Comparison of ENCODE assay signal across 35 cellular contexts in the genomic region with DNA sequence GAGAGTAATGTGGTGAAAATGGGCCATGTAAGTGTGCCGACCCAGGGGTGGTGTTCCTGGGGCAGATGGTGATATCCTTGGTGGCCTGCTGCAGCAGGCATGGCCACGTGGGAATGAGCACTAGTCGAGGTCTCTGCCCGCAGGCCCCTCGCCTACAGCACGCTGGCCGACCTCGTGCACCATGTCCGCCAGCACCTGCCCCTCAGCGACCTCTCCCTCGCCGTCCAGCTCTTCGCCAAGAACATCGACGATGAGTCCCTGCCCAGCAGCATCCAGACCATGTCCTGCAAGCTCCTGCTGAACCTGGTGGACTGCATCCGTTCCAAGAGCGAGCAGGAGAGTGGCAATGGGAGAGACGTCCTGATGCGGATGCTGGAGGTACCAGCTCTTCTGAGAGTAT. TPM values are rescaled to one million over a fixed set of nuclear protein-coding genes. Genes with fewer than 3 reads are reported as not detected.
"Had no signal": no experiment of that assay in that cellular context is flagged by ENCODE, and none has a peak within 500 bp of the region (broad histone marks: within the 10 kb centered on the region; RNA-seq: fewer than 3 reads in every experiment).

No MANE protein-coding gene starts in this region.

- ATAC-seq: activated CD8-positive, alpha-beta T cell treated with anti-CD3 and anti-CD28 coated beads for 36 hours; activated naive CD4-positive, alpha-beta T cell treated with anti-CD3 and anti-CD28 coated beads, Interleukin-2, amount 50 U/mL, for 72 hours; activated T-cell treated with anti-CD3 and anti-CD28 coated beads, Interleukin-2, amount 50 U/mL, for 4 hours; activated T-cell treated with anti-CD3 and anti-CD28 coated beads, Interleukin-2, amount 50 U/mL, for 72 hours; activated T-helper 17 cell treated with anti-CD3 and anti-CD28 coated beads, Interleukin-2, amount 50 U/mL, for 72 hours; body of pancreas; T-cell had no signal

- H3K4me3 ChIP-seq: adrenal gland, body of pancreas, breast epithelium had no signal

- H3K27ac ChIP-seq: adrenal gland, body of pancreas, brain microvascular endothelial cell, breast epithelium had no signal

- H3K27me3 ChIP-seq: adrenal gland, body of pancreas, brain microvascular endothelial cell, breast epithelium had no signal

- FAIRE-seq: astrocyte, TTC549 had no signal

- H3K9me3 ChIP-seq: adrenal gland, body of pancreas, breast epithelium had no signal

- H3K4me1 ChIP-seq: adrenal gland, body of pancreas, breast epithelium had no signal

- H3K27ac Mint-ChIP-seq: activated B cell treated with CpG ODN at 0.5 μM for 24 hours; activated CD4-positive, alpha-beta memory T cell treated with anti-CD3 and anti-CD28 coated beads for 36 hours; activated CD4-positive, alpha-beta T cell treated with anti-CD3 and anti-CD28 coated beads, Interleukin-2, amount 10 ng/mL, durations not matched to agents 24 days and 14 days; activated CD8-positive, alpha-beta T cell treated with anti-CD3 and anti-CD28 coated beads for 36 hours; activated naive CD4-positive, alpha-beta T cell treated with anti-CD3 and anti-CD28 coated beads, Interleukin-2, amount 10 ng/mL, durations not matched to agents 7 days and 5 days; activated naive CD8-positive, alpha-beta T cell treated with anti-CD3 and anti-CD28 coated beads for 36 hours; activated T-cell treated with anti-CD3 and anti-CD28 coated beads, Interleukin-2, amount 50 U/mL, for 72 hours; activated T-helper 1 cell treated with anti-CD3 and anti-CD28 coated beads, Interleukin-12 subunit alpha, Interleukin-12 subunit beta, Interleukin-2, Interleukin-4 antibody, amounts not matched to agents 30 ng/mL and 10 ng/mL and 1 ng/mL, durations not matched to agents 14 hours and 24 hours and 36 hours; activated T-helper 17 cell treated with anti-CD3 and anti-CD28 coated beads, Interleukin-2, amount 50 U/mL, for 72 hours; T-cell; T-helper 2 cell treated with Interferon-gamma antibody and Interleukin-4, amounts not matched to agents 5 μg/mL and 100 μg/mL, for 36 hours had no signal

- H3K4me1 Mint-ChIP-seq: activated B cell treated with CpG ODN at 0.5 μM for 24 hours; activated CD4-positive, alpha-beta T cell treated with anti-CD3 and anti-CD28 coated beads, Interleukin-2, amount 10 ng/mL, durations not matched to agents 24 days and 14 days; activated naive CD4-positive, alpha-beta T cell treated with anti-CD3 and anti-CD28 coated beads, Interleukin-2, amount 10 ng/mL, durations not matched to agents 7 days and 5 days; activated naive CD8-positive, alpha-beta T cell treated with anti-CD3 and anti-CD28 coated beads for 36 hours; activated T-helper 17 cell treated with anti-CD3 and anti-CD28 coated beads, Interleukin-2, amount 50 U/mL, for 72 hours; T-cell had no signal

- H3K27me3 Mint-ChIP-seq: activated B cell treated with CpG ODN at 0.5 μM for 24 hours; activated CD4-positive, alpha-beta memory T cell treated with anti-CD3 and anti-CD28 coated beads for 36 hours; activated CD4-positive, alpha-beta T cell treated with anti-CD3 and anti-CD28 coated beads, Interleukin-2, amount 10 ng/mL, durations not matched to agents 24 days and 14 days; activated CD8-positive, alpha-beta T cell treated with anti-CD3 and anti-CD28 coated beads for 36 hours; activated naive CD4-positive, alpha-beta T cell treated with anti-CD3 and anti-CD28 coated beads, Interleukin-2, amount 10 ng/mL, durations not matched to agents 7 days and 5 days; activated naive CD8-positive, alpha-beta T cell treated with anti-CD3 and anti-CD28 coated beads for 36 hours; activated T-helper 17 cell treated with anti-CD3 and anti-CD28 coated beads, Interleukin-2, amount 50 U/mL, for 72 hours; T-cell had no signal

- H3K4me3 Mint-ChIP-seq: activated B cell treated with CpG ODN at 0.5 μM for 24 hours; activated CD4-positive, alpha-beta memory T cell treated with anti-CD3 and anti-CD28 coated beads for 36 hours; activated CD4-positive, alpha-beta T cell treated with anti-CD3 and anti-CD28 coated beads, Interleukin-2, amount 10 ng/mL, durations not matched to agents 24 days and 14 days; activated CD8-positive, alpha-beta T cell treated with anti-CD3 and anti-CD28 coated beads for 36 hours; activated naive CD4-positive, alpha-beta T cell treated with anti-CD3 and anti-CD28 coated beads, Interleukin-2, amount 10 ng/mL, durations not matched to agents 7 days and 5 days; activated naive CD8-positive, alpha-beta T cell treated with anti-CD3 and anti-CD28 coated beads for 36 hours; activated T-cell treated with anti-CD3 and anti-CD28 coated beads, Interleukin-2, amount 50 U/mL, for 4 hours; activated T-cell treated with anti-CD3 and anti-CD28 coated beads, Interleukin-2, amount 50 U/mL, for 72 hours; activated T-helper 1 cell treated with anti-CD3 and anti-CD28 coated beads, Interleukin-12 subunit alpha, Interleukin-12 subunit beta, Interleukin-2, Interleukin-4 antibody, amounts not matched to agents 30 ng/mL and 10 ng/mL and 1 ng/mL, durations not matched to agents 14 hours and 24 hours and 36 hours; activated T-helper 17 cell treated with anti-CD3 and anti-CD28 coated beads, Interleukin-2, amount 50 U/mL, for 72 hours; T-cell; T-helper 2 cell treated with Interferon-gamma antibody and Interleukin-4, amounts not matched to agents 5 μg/mL and 100 μg/mL, for 36 hours had no signal

- DNase-seq: activated B cell treated with CpG ODN at 0.5 μM for 24 hours; activated CD4-positive, alpha-beta memory T cell treated with anti-CD3 and anti-CD28 coated beads for 36 hours; activated CD4-positive, alpha-beta T cell treated with anti-CD3 and anti-CD28 coated beads for 4 hours; activated CD4-positive, alpha-beta T cell treated with anti-CD3 and anti-CD28 coated beads, Interleukin-2, amount 10 ng/mL, durations not matched to agents 24 days and 14 days; activated CD4-positive, alpha-beta T cell treated with anti-CD3 and anti-CD28 coated beads, Interleukin-2, amount 50 U/mL, for 1 hour; activated CD4-positive, alpha-beta T cell treated with anti-CD3 and anti-CD28 coated beads, Interleukin-2, amount 50 U/mL, for 4 hours; activated CD4-positive, CD25-positive, alpha-beta regulatory T cell treated with anti-CD3 and anti-CD28 coated beads, Interleukin-2, amount 50 U/mL, for 72 hours; activated CD8-positive, alpha-beta T cell treated with anti-CD3 and anti-CD28 coated beads for 36 hours; activated effector memory CD4-positive, alpha-beta T cell treated with anti-CD3 and anti-CD28 coated beads, Interleukin-2, amount 50 U/mL, for 16 hours; activated gamma-delta T cell treated with Interleukin-2 at 50 U/mL for 16 hours; activated naive CD4-positive, alpha-beta T cell treated with anti-CD3 and anti-CD28 coated beads, Interleukin-2, amount 10 ng/mL, durations not matched to agents 7 days and 5 days; activated naive CD4-positive, alpha-beta T cell treated with Interleukin-2 at 50 U/mL for 16 hours; activated naive CD8-positive, alpha-beta T cell treated with anti-CD3 and anti-CD28 coated beads for 36 hours; activated T-cell treated with anti-CD3 and anti-CD28 coated beads for 4 hours; activated T-cell treated with anti-CD3 and anti-CD28 coated beads, Interleukin-2, amount 50 U/mL, for 1 hour; activated T-cell treated with anti-CD3 and anti-CD28 coated beads, Interleukin-2, amount 50 U/mL, for 4 hours; activated T-cell treated with anti-CD3 and anti-CD28 coated beads, Interleukin-2, amount 50 U/mL, for 72 hours; amniotic stem cell; aorta; body of pancreas; brain microvascular endothelial cell; central memory CD4-positive, alpha-beta T cell; T-cell; T-helper 2 cell; T-helper 9 cell had no signal

- H3K9me3 Mint-ChIP-seq: activated B cell treated with CpG ODN at 0.5 μM for 24 hours; activated CD4-positive, alpha-beta memory T cell treated with anti-CD3 and anti-CD28 coated beads for 36 hours; activated CD4-positive, alpha-beta T cell treated with anti-CD3 and anti-CD28 coated beads, Interleukin-2, amount 10 ng/mL, durations not matched to agents 24 days and 14 days; activated CD8-positive, alpha-beta T cell treated with anti-CD3 and anti-CD28 coated beads for 36 hours; activated naive CD4-positive, alpha-beta T cell treated with anti-CD3 and anti-CD28 coated beads, Interleukin-2, amount 10 ng/mL, durations not matched to agents 7 days and 5 days; activated naive CD4-positive, alpha-beta T cell treated with anti-CD3 and anti-CD28 coated beads, Interleukin-2, amount 50 U/mL, for 72 hours; activated naive CD8-positive, alpha-beta T cell treated with anti-CD3 and anti-CD28 coated beads for 36 hours; activated T-cell treated with anti-CD3 and anti-CD28 coated beads, Interleukin-2, amount 50 U/mL, for 4 hours; activated T-cell treated with anti-CD3 and anti-CD28 coated beads, Interleukin-2, amount 50 U/mL, for 72 hours; activated T-helper 1 cell treated with anti-CD3 and anti-CD28 coated beads, Interleukin-12 subunit alpha, Interleukin-12 subunit beta, Interleukin-2, Interleukin-4 antibody, amounts not matched to agents 30 ng/mL and 10 ng/mL and 1 ng/mL, durations not matched to agents 14 hours and 24 hours and 36 hours; activated T-helper 17 cell treated with anti-CD3 and anti-CD28 coated beads, Interleukin-2, amount 50 U/mL, for 72 hours; T-cell; T-helper 2 cell treated with Interferon-gamma antibody and Interleukin-4, amounts not matched to agents 5 μg/mL and 100 μg/mL, for 36 hours had no signal

RNA-seq across cellular contexts. Expression of a gene that starts 38.8 kb away (rescaled TPM):
- total RNA-seq: activated CD4-positive, alpha-beta memory T cell treated with anti-CD3 and anti-CD28 coated beads for 36 hours; activated CD4-positive, alpha-beta T cell treated with anti-CD3 and anti-CD28 coated beads, Interleukin-2, amount 10 ng/mL, durations not matched to agents 24 days and 14 days; activated CD8-positive, alpha-beta memory T cell treated with anti-CD3 and anti-CD28 coated beads for 36 hours; activated naive CD4-positive, alpha-beta T cell treated with anti-CD3 and anti-CD28 coated beads, Interleukin-2, amount 50 U/mL, for 72 hours; activated naive CD8-positive, alpha-beta T cell treated with anti-CD3 and anti-CD28 coated beads for 36 hours; activated T-cell treated with anti-CD3 and anti-CD28 coated beads, Interleukin-2, amount 50 U/mL, for 4 hours; activated T-helper 17 cell treated with anti-CD3 and anti-CD28 coated beads, Interleukin-2, amount 50 U/mL, for 72 hours; T-helper 1 cell treated with Interleukin-12 subunit alpha and Interleukin-12 subunit beta and Interleukin-4 antibody, amounts not matched to agents 30 ng/mL and 1 ng/mL, for 36 hours had no signal
